ENCODE assay signal across 9 cellular contexts in the genomic region with DNA sequence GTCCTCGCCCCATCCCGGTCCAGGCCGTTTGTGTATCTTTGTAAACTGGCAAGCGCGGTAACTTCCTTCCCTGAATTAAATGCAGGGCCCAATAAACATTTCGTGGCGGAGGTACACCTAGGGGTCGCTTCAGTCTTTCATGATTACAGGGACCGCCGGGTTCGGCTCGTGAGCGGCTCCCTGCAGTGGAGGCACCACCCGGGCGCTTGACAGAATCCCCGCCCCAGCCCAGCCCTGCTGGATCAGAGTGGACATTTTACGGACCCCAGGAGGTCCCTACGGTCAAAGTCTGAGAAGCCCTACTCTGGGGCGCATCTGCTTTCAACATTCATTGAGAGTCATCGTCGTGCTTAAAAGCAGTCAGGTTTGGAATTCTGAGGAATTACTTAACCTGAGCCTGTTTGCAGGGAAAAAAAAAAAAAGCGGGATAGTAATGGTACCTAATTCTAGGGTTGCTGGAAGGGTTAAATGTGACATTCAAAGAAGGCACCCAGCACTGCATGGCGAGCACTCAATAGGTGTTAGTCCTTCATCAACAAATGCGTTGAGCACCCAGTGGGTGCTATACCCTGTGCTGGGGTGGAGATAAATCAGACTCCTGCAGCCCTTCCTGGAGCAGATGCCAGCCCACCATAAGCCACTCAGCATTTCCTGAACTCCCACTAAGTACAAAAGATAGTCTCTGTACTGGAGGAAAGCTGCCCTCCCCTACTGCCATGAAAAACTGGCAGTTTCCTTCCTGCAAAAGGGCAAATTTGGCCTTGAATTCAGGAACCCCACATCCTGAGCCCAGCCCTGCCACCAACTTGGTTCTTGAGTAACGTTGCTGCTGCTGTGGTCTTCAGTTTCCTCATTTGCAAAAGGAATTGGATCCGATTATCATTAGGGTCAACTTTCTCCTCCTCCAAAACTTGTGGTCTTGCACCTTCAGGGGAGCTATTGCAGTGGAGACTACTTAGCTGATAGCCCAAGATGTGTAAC. TPM values are rescaled to one million over a fixed set of nuclear protein-coding genes. Genes with fewer than 3 reads are reported as not detected.
A peak's percentile ranks its signal among the peaks of the same experiment; 100 is the strongest.
DNase-seq lines count a peak whose midpoint lies in the region; ATAC-seq, FAIRE-seq and TF ChIP-seq lines count a peak whose summit lies in the region.
"Had no signal": no experiment of that assay in that cellular context is flagged by ENCODE, and none has a peak within 500 bp of the region (broad histone marks: within the 10 kb centered on the region; RNA-seq: fewer than 3 reads in every experiment).

No MANE protein-coding gene starts in this region.

- H3K9ac ChIP-seq in HepG2 (ENCODE audit: insufficient read depth, low read depth, low read length), result peak overlapping the region; percentile 100

- FAIRE-seq in HepG2 (lab: Jason Lieb, UNC), result no peak

- peaks cover 4% of the 10 kb centered on the region for H3K36me3 ChIP-seq in breast epithelium
- H3K36me3 ChIP-seq in HepG2 (replicated peaks in 1 of 2; ENCODE audit: control insufficient read depth in 1 of 2, insufficient read depth in 2 of 2, low read length in 2 of 2), result peaks cover 4 to 19% of the 10 kb centered on the region in 2 experiments
- peaks cover 2% of the 10 kb centered on the region for H3K36me3 ChIP-seq in thoracic aorta

- no peak; a peak in 1 of 4 replicates for TF ChIP-seq EP300 in HepG2 (IDR thresholded peaks at IDR 0.05; ENCODE audit: low read depth in 2 of 2, low read length in 2 of 2)
- TF ChIP-seq EP300 in HepG2 (CRISPR knock-in tag; IDR thresholded peaks at IDR 0.05; ENCODE audit: borderline replicate concordance), result no peak

- H3K79me2 ChIP-seq in HepG2 (ENCODE audit: insufficient read depth, low read length), result peaks cover 23% of the 10 kb centered on the region

- H3K27me3 ChIP-seq in AG04450 (ENCODE audit: control insufficient read depth, insufficient read depth, low read length), result no peaks in the 10 kb centered on the region
- no peaks in the 10 kb centered on the region for H3K27me3 ChIP-seq in breast epithelium
- peaks cover 0 to 44% of the 10 kb centered on the region in 2 experiments; a peak in 3 of 5 replicates for H3K27me3 ChIP-seq in HepG2 (ENCODE audit: control insufficient read depth in 1 of 2, insufficient read depth in 2 of 2, low read length in 2 of 2)
- H3K27me3 ChIP-seq in thoracic aorta (replicated peaks; ENCODE audit: insufficient read depth), result no peaks in the 10 kb centered on the region

- H3K9me3 ChIP-seq in AG04450 (ENCODE audit: control insufficient read depth, insufficient read depth, low read length), result no peaks in the 10 kb centered on the region
- H3K9me3 ChIP-seq in breast epithelium, result no peaks in the 10 kb centered on the region
- no peaks in the 10 kb centered on the region for H3K9me3 ChIP-seq in HepG2 (ENCODE audit: low read length)
- H3K9me3 ChIP-seq in thoracic aorta, result no peaks in the 10 kb centered on the region

- WGBS in HepG2 (ENCODE audit: low lambda C conversion rate), result 6% methylated on average over 21 of the region's 26 CpGs

- no peak for DNase-seq in AG04450 (ENCODE audit: low read depth, low spot score)
- peak; percentile 74 to 75 for DNase-seq in NOMO-1 (lab: John Stamatoyannopoulos, UW; ENCODE audit: unreplicated experiment in 2 of 2)
- DNase-seq in breast epithelium (ENCODE audit: low spot score in 2 of 2), result peak in 1 of 2 donors; percentile 45
- peak; percentile 58 for DNase-seq in HepG2 (ENCODE audit: low spot score)
- no peak for DNase-seq in thoracic aorta (ENCODE audit: low spot score)

- TF ChIP-seq POLR2A in breast epithelium (IDR thresholded peaks at IDR 0.05) (no peak), HepG2 (IDR thresholded peaks at IDR 0.05; ENCODE audit: insufficient read depth in 1 of 2, low read depth in 2 of 2, low read length in 2 of 2) (peak in 1 of 2 experiments; percentile 16; a peak in 1 of 4 replicates)

- H3K4me1 ChIP-seq in breast epithelium, result no peaks in the 10 kb centered on the region
- H3K4me1 ChIP-seq in HepG2 (ENCODE audit: insufficient read depth, low read length), result peaks cover 68% of the 10 kb centered on the region
- H3K4me1 ChIP-seq in thoracic aorta (ENCODE audit: control insufficient read depth in 1 of 2, low read depth in 2 of 2), result peaks cover 21 to 41% of the 10 kb centered on the region in 2 donors

- TSS peak; percentile 87 for BruUV-seq in HepG2 (replicated peaks; lab: Mats Ljungman, UMichigan)

- H2AFZ ChIP-seq in HepG2 (ENCODE audit: low read length), result no peak overlapping the region

- no peaks in the 10 kb centered on the region for H4K20me1 ChIP-seq in HepG2 (ENCODE audit: insufficient read depth, low read length)

- no peak for TF ChIP-seq RAD21 in HepG2 (CRISPR knock-in tag; IDR thresholded peaks at IDR 0.05)

- in situ Hi-C loops in HepG2 (cut with HindIII; ENCODE audit: extremely low pct_ligation_motif_present, low pct_unique_long_range_greater_than_20kb), result no loop called here

- intact Hi-C loops in breast epithelium (cut with DNase I; ENCODE audit: low total_unique reads) (loop anchor here (10.0 kb wide), 1 partner anchor 55 kb away; a partner anchor contains a TSS), HepG2 (cut with micrococcal nuclease; ENCODE audit: unreplicated experiment) (no loop called here)

- CTCF ChIA-PET in AG04450 (lab: Charles Lee) (interaction anchor here (0.6 to 0.7 kb wide), 2 partner anchors 13 to 115 kb away, joined by 4 read pairs; no protein-coding TSS in a partner anchor), HepG2 (lab: Yijun Ruan, JAX; ENCODE audit: low intra/inter-chr PET ratio, low total read pairs) (interaction anchor here (0.9 kb wide), 1 partner anchor 67 kb away, joined by 3 read pairs; no protein-coding TSS in a partner anchor)

- H3K4me2 ChIP-seq in HepG2 (ENCODE audit: low read depth, low read length), result peak overlapping the region; percentile 97

- ATAC-seq in GM19351 (IDR thresholded peaks at IDR 0.05; ENCODE audit: unreplicated experiment) (peak; percentile 27), HepG2 (peak; percentile 34), thoracic aorta (ENCODE audit: insufficient number of reproducible peaks, low FRiP score, low read depth) (no peak), HG03095 (IDR thresholded peaks at IDR 0.05; ENCODE audit: unreplicated experiment) (no peak), HG02885 (IDR thresholded peaks at IDR 0.05; ENCODE audit: poor library complexity, unreplicated experiment) (no peak)

- TF ChIP-seq CTCF in AG04450 (IDR thresholded peaks at IDR 0.05; ENCODE audit: low read depth, low read length) (peak; percentile 30), breast epithelium (IDR thresholded peaks at IDR 0.05) (no peak), HepG2 (CRISPR knock-in tag; IDR thresholded peaks at IDR 0.05) (peak; percentile 52), thoracic aorta (IDR thresholded peaks at IDR 0.05) (no peak)

- H3K4me3 ChIP-seq in AG04450 (ENCODE audit: low read depth, low read length) (peak overlapping the region; percentile 86), breast epithelium (peak overlapping the region; percentile 78 to 97 (median 95)), HepG2 (replicated peaks in 1 of 3; ENCODE audit: insufficient read depth in 1 of 3, low read depth in 2 of 3, low read length in 3 of 3) (peak overlapping the region; percentile 75 to 93 (median 91)), thoracic aorta (peak overlapping the region; percentile 81)

- POLR2A ChIA-PET in AG04450 (lab: Yijun Ruan, JAX), result interaction anchor here (0.6 to 1.0 kb wide), 3 partner anchors 39 to 234 kb away, joined by 3 to 4 read pairs (median 3); no protein-coding TSS in a partner anchor
- POLR2A ChIA-PET in HepG2 (lab: Yijun Ruan, JAX), result interaction anchor here (0.8 to 1.6 kb wide), 10 partner anchors 10 to 412 kb away, joined by 3 to 7 read pairs (median 3); a partner anchor contains a TSS

- H3K27ac ChIP-seq in AG04450 (ENCODE audit: low read depth, low read length) (peak overlapping the region; percentile 61), breast epithelium (peak overlapping the region; percentile 99 to 100), HepG2 (ENCODE audit: extremely low read length, insufficient read depth, low read length) (peak overlapping the region; percentile 95), thoracic aorta (peak overlapping the region; percentile 98 to 100)

RNA-seq across cellular contexts. Expression of a gene that starts 0.7 kb away (rescaled TPM):
- polyA plus RNA-seq in AG04450 (2011; rRNA removed), result 45.3 and 45.9 TPM in 2 replicates
- 49.0 and 61.2 TPM in 2 replicates for polyA minus RNA-seq in AG04450 (2011; rRNA and poly(A)+ RNA removed)
- total RNA-seq in breast epithelium, result 10 to 100 TPM; 51.5 to 74.9 (median 62.6) TPM
- 60.0 and 73.6 TPM in 2 replicates for total RNA-seq in HepG2 (2016; rRNA removed; fragmentation: Illumina TruSeq; extraction: Trizol)
- 23.0 and 23.3 TPM in 2 replicates for total RNA-seq in HepG2 (2016; cell fraction: cytosol; rRNA removed; fragmentation: Illumina TruSeq; extraction: Trizol; ENCODE audit: low read depth)
- total RNA-seq in HepG2 (2016; cell fraction: insoluble cytoplasmic fraction; rRNA removed; fragmentation: Illumina TruSeq; extraction: Trizol), result 59.0 and 65.1 TPM in 2 replicates
- total RNA-seq in HepG2 (2016; cell fraction: membrane; rRNA removed; fragmentation: Illumina TruSeq; extraction: Trizol), result 67.6 and 70.6 TPM in 2 replicates
- 43.1 and 45.5 TPM in 2 replicates for total RNA-seq in HepG2 (2016; cell fraction: nucleus; rRNA removed; fragmentation: Illumina TruSeq; extraction: Trizol)
- 71.5 and 77.4 TPM in 2 replicates for polyA plus RNA-seq in HepG2 (2011; rRNA removed)
- polyA plus RNA-seq in HepG2 (2011; cell fraction: cytosol; rRNA removed), result 62.0 and 65.1 TPM in 2 replicates
- polyA plus RNA-seq in HepG2 (2011; cell fraction: nucleus; rRNA removed), result 124 and 143 TPM in 2 replicates
- polyA plus RNA-seq in HepG2 (2012), result 44.3 and 55.5 TPM in 2 replicates
- 24.0 and 28.0 TPM in 2 replicates for polyA plus RNA-seq in HepG2 (2016; cell fraction: cytosol; fragmentation: Illumina TruSeq; extraction: Trizol; ENCODE audit: low read depth)
- polyA plus RNA-seq in HepG2 (2016; cell fraction: insoluble cytoplasmic fraction; fragmentation: Illumina TruSeq; extraction: Trizol; ENCODE audit: low read depth), result 87.5 and 94.5 TPM in 2 replicates
- 57.3 and 59.6 TPM in 2 replicates for polyA plus RNA-seq in HepG2 (2016; cell fraction: membrane; fragmentation: Illumina TruSeq; extraction: Trizol; ENCODE audit: low read depth)
- polyA plus RNA-seq in HepG2 (2016; cell fraction: nucleus; fragmentation: Illumina TruSeq; extraction: Trizol; ENCODE audit: insufficient read depth, low read depth), result 64.9 and 69.6 TPM in 2 replicates
- 62.1 and 126 TPM in 2 replicates for polyA minus RNA-seq in HepG2 (2011; rRNA and poly(A)+ RNA removed; ENCODE audit: low replicate concordance)
- 57.0 and 66.2 TPM in 2 replicates for polyA minus RNA-seq in HepG2 (2011; cell fraction: cytosol; rRNA and poly(A)+ RNA removed)
- polyA minus RNA-seq in HepG2 (2011; cell fraction: nucleus; rRNA and poly(A)+ RNA removed), result 75.8 and 87.4 TPM in 2 replicates
- total RNA-seq in thoracic aorta, result 100 to 1,000 TPM; 130 to 137 TPM

RNA-seq across cellular contexts. Expression of a gene that starts 0.8 kb away (rescaled TPM):
- polyA plus RNA-seq in AG04450 (2011; rRNA removed) (0.02 TPM in 1 of 2 replicates, not detected in the other), HepG2 (2011; rRNA removed) (not detected in 2 replicates)
- not detected in 2 replicates for polyA minus RNA-seq in AG04450 (2011; rRNA and poly(A)+ RNA removed)
- total RNA-seq in breast epithelium (under 1 TPM in 1 of 3 donors, not detected in 2; 0.16 TPM), HepG2 (2016; rRNA removed; fragmentation: Illumina TruSeq; extraction: Trizol) (0.02 TPM in 1 of 2 replicates, not detected in the other), thoracic aorta (not detected)
- not detected in 2 replicates for total RNA-seq in HepG2 (2016; cell fraction: cytosol; rRNA removed; fragmentation: Illumina TruSeq; extraction: Trizol; ENCODE audit: low read depth)
- not detected in 2 replicates for total RNA-seq in HepG2 (2016; cell fraction: insoluble cytoplasmic fraction; rRNA removed; fragmentation: Illumina TruSeq; extraction: Trizol)
- 0.03 TPM in 1 of 2 replicates, not detected in the other for total RNA-seq in HepG2 (2016; cell fraction: membrane; rRNA removed; fragmentation: Illumina TruSeq; extraction: Trizol)
- total RNA-seq in HepG2 (2016; cell fraction: nucleus; rRNA removed; fragmentation: Illumina TruSeq; extraction: Trizol), result not detected in 2 replicates
- polyA plus RNA-seq in HepG2 (2011; cell fraction: cytosol; rRNA removed), result 0.01 TPM in 1 of 2 replicates, not detected in the other
- not detected in 2 replicates for polyA plus RNA-seq in HepG2 (2011; cell fraction: nucleus; rRNA removed)
- polyA plus RNA-seq in HepG2 (2012), result not detected in 2 replicates
- polyA plus RNA-seq in HepG2 (2016; cell fraction: cytosol; fragmentation: Illumina TruSeq; extraction: Trizol; ENCODE audit: low read depth), result not detected in 2 replicates
- not detected in 2 replicates for polyA plus RNA-seq in HepG2 (2016; cell fraction: insoluble cytoplasmic fraction; fragmentation: Illumina TruSeq; extraction: Trizol; ENCODE audit: low read depth)
- not detected in 2 replicates for polyA plus RNA-seq in HepG2 (2016; cell fraction: membrane; fragmentation: Illumina TruSeq; extraction: Trizol; ENCODE audit: low read depth)
- not detected in 2 replicates for polyA plus RNA-seq in HepG2 (2016; cell fraction: nucleus; fragmentation: Illumina TruSeq; extraction: Trizol; ENCODE audit: insufficient read depth, low read depth)
- polyA minus RNA-seq in HepG2 (2011; rRNA and poly(A)+ RNA removed; ENCODE audit: low replicate concordance), result not detected in 2 replicates
- not detected in 2 replicates for polyA minus RNA-seq in HepG2 (2011; cell fraction: cytosol; rRNA and poly(A)+ RNA removed)
- 0.13 TPM in 1 of 2 replicates, not detected in the other for polyA minus RNA-seq in HepG2 (2011; cell fraction: nucleus; rRNA and poly(A)+ RNA removed)
- total RNA-seq: lung microvascular endothelial cell had no signal

RNA-seq across cellular contexts. Expression of a gene that starts 20.8 kb away (rescaled TPM):
- polyA plus RNA-seq in AG04450 (2011; rRNA removed), result not detected in 2 replicates
- polyA minus RNA-seq in AG04450 (2011; rRNA and poly(A)+ RNA removed), result not detected in 2 replicates
- total RNA-seq in breast epithelium, result not detected
- total RNA-seq in HepG2 (2016; rRNA removed; fragmentation: Illumina TruSeq; extraction: Trizol), result not detected in 2 replicates
- total RNA-seq in HepG2 (2016; cell fraction: cytosol; rRNA removed; fragmentation: Illumina TruSeq; extraction: Trizol; ENCODE audit: low read depth), result not detected in 2 replicates
- not detected in 2 replicates for total RNA-seq in HepG2 (2016; cell fraction: insoluble cytoplasmic fraction; rRNA removed; fragmentation: Illumina TruSeq; extraction: Trizol)
- not detected in 2 replicates for total RNA-seq in HepG2 (2016; cell fraction: membrane; rRNA removed; fragmentation: Illumina TruSeq; extraction: Trizol)
- not detected in 2 replicates for total RNA-seq in HepG2 (2016; cell fraction: nucleus; rRNA removed; fragmentation: Illumina TruSeq; extraction: Trizol)
- polyA plus RNA-seq in HepG2 (2011; rRNA removed), result not detected in 2 replicates
- not detected in 2 replicates for polyA plus RNA-seq in HepG2 (2011; cell fraction: cytosol; rRNA removed)
- polyA plus RNA-seq in HepG2 (2011; cell fraction: nucleus; rRNA removed), result not detected in 2 replicates
- not detected in 2 replicates for polyA plus RNA-seq in HepG2 (2012)
- polyA plus RNA-seq in HepG2 (2016; cell fraction: cytosol; fragmentation: Illumina TruSeq; extraction: Trizol; ENCODE audit: low read depth), result not detected in 2 replicates
- not detected in 2 replicates for polyA plus RNA-seq in HepG2 (2016; cell fraction: insoluble cytoplasmic fraction; fragmentation: Illumina TruSeq; extraction: Trizol; ENCODE audit: low read depth)
- not detected in 2 replicates for polyA plus RNA-seq in HepG2 (2016; cell fraction: membrane; fragmentation: Illumina TruSeq; extraction: Trizol; ENCODE audit: low read depth)
- not detected in 2 replicates for polyA plus RNA-seq in HepG2 (2016; cell fraction: nucleus; fragmentation: Illumina TruSeq; extraction: Trizol; ENCODE audit: insufficient read depth, low read depth)
- not detected in 2 replicates for polyA minus RNA-seq in HepG2 (2011; rRNA and poly(A)+ RNA removed; ENCODE audit: low replicate concordance)
- polyA minus RNA-seq in HepG2 (2011; cell fraction: cytosol; rRNA and poly(A)+ RNA removed), result not detected in 2 replicates
- not detected in 2 replicates for polyA minus RNA-seq in HepG2 (2011; cell fraction: nucleus; rRNA and poly(A)+ RNA removed)
- total RNA-seq in thoracic aorta, result 10 to 100 TPM; 45.2 to 55.4 TPM
- total RNA-seq: lung microvascular endothelial cell had no signal

RNA-seq across cellular contexts. Expression of a gene that starts 53.5 kb away (rescaled TPM):
- polyA plus RNA-seq in AG04450 (2011; rRNA removed) (4.5 and 4.7 TPM in 2 replicates), HepG2 (2011; rRNA removed) (1.8 and 2.4 TPM in 2 replicates)
- polyA minus RNA-seq in AG04450 (2011; rRNA and poly(A)+ RNA removed), result 4.6 and 6.6 TPM in 2 replicates
- total RNA-seq in breast epithelium (10 to 100 TPM; 24.2 to 26.3 (median 26.2) TPM), HepG2 (2016; rRNA removed; fragmentation: Illumina TruSeq; extraction: Trizol) (0.83 and 0.91 TPM in 2 replicates), thoracic aorta (10 to 100 TPM; 32.8 to 73.8 TPM)
- 0.53 and 0.81 TPM in 2 replicates for total RNA-seq in HepG2 (2016; cell fraction: cytosol; rRNA removed; fragmentation: Illumina TruSeq; extraction: Trizol; ENCODE audit: low read depth)
- 0.37 and 1.2 TPM in 2 replicates for total RNA-seq in HepG2 (2016; cell fraction: insoluble cytoplasmic fraction; rRNA removed; fragmentation: Illumina TruSeq; extraction: Trizol)
- 0.62 and 0.65 TPM in 2 replicates for total RNA-seq in HepG2 (2016; cell fraction: membrane; rRNA removed; fragmentation: Illumina TruSeq; extraction: Trizol)
- 2.3 and 3.0 TPM in 2 replicates for total RNA-seq in HepG2 (2016; cell fraction: nucleus; rRNA removed; fragmentation: Illumina TruSeq; extraction: Trizol)
- polyA plus RNA-seq in HepG2 (2011; cell fraction: cytosol; rRNA removed), result 0.40 and 0.73 TPM in 2 replicates
- polyA plus RNA-seq in HepG2 (2011; cell fraction: nucleus; rRNA removed), result 8.8 and 12.8 TPM in 2 replicates
- 1.4 and 1.5 TPM in 2 replicates for polyA plus RNA-seq in HepG2 (2012)
- 0.20 and 0.42 TPM in 2 replicates for polyA plus RNA-seq in HepG2 (2016; cell fraction: cytosol; fragmentation: Illumina TruSeq; extraction: Trizol; ENCODE audit: low read depth)
- polyA plus RNA-seq in HepG2 (2016; cell fraction: insoluble cytoplasmic fraction; fragmentation: Illumina TruSeq; extraction: Trizol; ENCODE audit: low read depth), result 0.34 and 0.46 TPM in 2 replicates
- 0.26 and 0.42 TPM in 2 replicates for polyA plus RNA-seq in HepG2 (2016; cell fraction: membrane; fragmentation: Illumina TruSeq; extraction: Trizol; ENCODE audit: low read depth)
- 4.1 and 6.3 TPM in 2 replicates for polyA plus RNA-seq in HepG2 (2016; cell fraction: nucleus; fragmentation: Illumina TruSeq; extraction: Trizol; ENCODE audit: insufficient read depth, low read depth)
- polyA minus RNA-seq in HepG2 (2011; rRNA and poly(A)+ RNA removed; ENCODE audit: low replicate concordance), result 2.6 and 21.0 TPM in 2 replicates
- polyA minus RNA-seq in HepG2 (2011; cell fraction: cytosol; rRNA and poly(A)+ RNA removed), result 0.49 TPM in 1 of 2 replicates, not detected in the other
- polyA minus RNA-seq in HepG2 (2011; cell fraction: nucleus; rRNA and poly(A)+ RNA removed), result 3.4 and 4.4 TPM in 2 replicates

Comparison
In these comparisons a context has a peak if more than half of its experiments do, and no peak if none do; other contexts are left out.
1. DNase-seq: peak in NOMO-1 (2 of 2) and HepG2 (single experiment); none in AG04450 (single experiment) and thoracic aorta (single experiment).
2. CTCF ChIP-seq: peak in AG04450 (single experiment) and HepG2 (single experiment); none in breast epithelium (0 of 3) and thoracic aorta (single experiment).
3. ATAC-seq: peak in GM19351 (single experiment) and HepG2 (single experiment); none in thoracic aorta (single experiment), HG03095 (single experiment) and HG02885 (single experiment).
4. RNA of a gene that starts 20.8 kb away (total RNA-seq): 45.2 to 55.4 TPM in thoracic aorta; not detected in breast epithelium and not detected in HepG2; every median in the first group is over 10 times any median in the second.
5. Peak in every context shown above with its lines, with median percentiles within 50 percentile points of each other: H3K27ac ChIP-seq and H3K4me3 ChIP-seq.